13 cellular contexts compared by ENCODE assay signal in genomic region chr15:72866086-72866646, GRCh38.
"Had no signal": no experiment of that assay in that cellular context is flagged by ENCODE, and none has a peak within 500 bp of the region (broad histone marks: within the 10 kb centered on the region; RNA-seq: fewer than 3 reads in every experiment).

No MANE protein-coding gene starts in this region.

- ATAC-seq: stimulated activated naive B cell treated with anti-CD40 and anti-IgM and Interleukin-4, amounts not matched to agents 10 μg/mL and 1 μg/mL and 100 μg/mL, for 72 hours; WTC11 had no signal

- H3K27me3 ChIP-seq: cardiac muscle cell, hepatocyte, upper lobe of right lung had no signal

- H3K4me2 ChIP-seq: hepatocyte had no signal

- H3K27ac ChIP-seq: cardiac muscle cell, hepatocyte, lower lobe of right lung, thoracic aorta, upper lobe of right lung had no signal

- FAIRE-seq: endothelial cell of umbilical vein had no signal

- DNase-seq: activated CD4-positive, alpha-beta memory T cell treated with anti-CD3 and anti-CD28 coated beads for 36 hours; activated CD4-positive, alpha-beta T cell treated with anti-CD3 and anti-CD28 coated beads for 4 hours; dermis blood vessel endothelial cell; effector memory CD4-positive, alpha-beta T cell; left colon; lower lobe of right lung; stimulated activated naive B cell treated with anti-CD40 and anti-IgM and Interleukin-4, amounts not matched to agents 10 μg/mL and 1 μg/mL and 100 μg/mL, for 72 hours; upper lobe of right lung had no signal

- H3K4me3 ChIP-seq: cardiac muscle cell, hepatocyte, lower lobe of right lung, thoracic aorta, upper lobe of right lung had no signal

- H3K36me3 ChIP-seq: cardiac muscle cell, lower lobe of right lung, thoracic aorta, upper lobe of right lung had no signal

- H3K9me3 ChIP-seq: lower lobe of right lung, thoracic aorta, upper lobe of right lung had no signal

- H3K4me1 ChIP-seq: lower lobe of right lung, upper lobe of right lung had no signal
